8 cellular contexts compared by ENCODE assay signal in the genomic region with DNA sequence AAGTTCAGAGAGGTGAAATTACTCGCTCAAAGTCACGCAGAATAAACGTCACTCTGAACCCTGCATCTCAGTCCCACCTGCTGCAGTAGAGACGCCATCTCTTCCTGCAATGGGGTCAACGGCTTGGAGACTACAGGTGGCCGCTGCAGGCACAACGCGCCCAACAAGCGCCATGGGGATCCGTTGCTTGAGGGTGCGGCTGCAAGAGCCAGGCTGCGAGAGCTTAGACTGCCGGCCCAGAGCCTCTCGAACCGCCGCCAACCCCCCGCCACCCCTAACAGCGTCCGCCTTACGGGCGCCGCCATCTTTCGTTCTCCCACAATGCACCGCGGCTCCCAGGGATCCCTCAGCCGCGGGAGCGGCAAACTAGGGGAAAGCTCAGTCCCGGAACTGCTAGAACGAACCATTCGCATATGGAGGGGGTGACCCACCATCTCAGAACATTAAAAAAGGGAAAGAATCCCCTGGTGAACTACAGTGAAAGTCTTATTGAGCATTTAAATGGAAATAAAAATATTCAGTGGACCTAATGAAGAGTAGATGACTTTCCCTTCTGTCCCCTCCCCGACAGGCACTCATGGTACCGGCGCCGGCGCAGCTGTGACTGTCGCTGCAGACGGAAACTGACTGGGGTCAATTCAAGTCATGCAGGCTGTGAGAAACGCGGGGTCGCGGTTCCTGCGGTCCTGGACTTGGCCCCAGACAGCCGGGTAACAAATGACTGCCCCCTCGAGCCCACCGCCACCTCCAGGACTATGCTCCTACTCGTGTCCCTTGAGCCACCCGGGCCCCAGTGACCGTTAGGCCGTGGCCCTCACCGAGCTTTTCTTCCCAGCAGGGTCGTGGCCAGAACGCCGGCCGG. TPM values are rescaled to one million over a fixed set of nuclear protein-coding genes. Genes with fewer than 3 reads are reported as not detected.
DNase-seq lines count a peak whose midpoint lies in the region; ATAC-seq, FAIRE-seq and TF ChIP-seq lines count a peak whose summit lies in the region.

Gene MRPL46, minus strand, starts transcription at position 316 of the 862 bp plus-strand sequence. Its CDS starts 11 bp downstream, at position 305.
Gene MRPS11, plus strand, starts transcription at position 636 of the 862 bp plus-strand sequence. Its CDS starts 10 bp downstream, at position 646.

- peak; percentile 87 to 96 for TF ChIP-seq POLR2A in H1 (IDR thresholded peaks at IDR 0.05; ENCODE audit: control extremely low read depth in 1 of 2, low read depth in 2 of 2, low read length in 2 of 2)

- H3K23ac ChIP-seq in H1 (ENCODE audit: insufficient read length), result no peak within 1 kb of the TSS
- peak within 1 kb of the TSS in 1 of 2 experiments; percentile 97 for H3K23ac ChIP-seq in mesenchymal stem cell (ENCODE audit: low read length in 2 of 2)

- H3K4me3 ChIP-seq in H1 (ENCODE audit: extremely low read depth in 1 of 4, insufficient read depth in 2 of 4, low read depth in 3 of 4, low read length in 4 of 4), result peak within 1 kb of the TSS; percentile 69 to 98 (median 88)
- peak within 1 kb of the TSS; percentile 84 to 88 for H3K4me3 ChIP-seq in mesenchymal stem cell (ENCODE audit: insufficient read depth in 1 of 2, low read depth in 1 of 2, low read length in 2 of 2)

- TF ChIP-seq EP300 in H1 (IDR thresholded peaks at IDR 0.05; ENCODE audit: borderline replicate concordance in 1 of 2, low read depth in 2 of 2, low read length in 2 of 2), result peak in 1 of 2 experiments; percentile 100; a peak in 2 of 3 replicates

- H3K9ac ChIP-seq in H1 (replicated peaks in 1 of 4; ENCODE audit: extremely low read depth in 1 of 4, low read depth in 3 of 4, low read length in 3 of 4) (peak within 1 kb of the TSS; percentile 66 to 96 (median 92)), mesenchymal stem cell (ENCODE audit: low read length) (peak within 1 kb of the TSS; percentile 99)

- peak within 1 kb of the TSS; percentile 94 for H2BK5ac ChIP-seq in H1 (ENCODE audit: low read depth, low read length)
- no peak within 1 kb of the TSS for H2BK5ac ChIP-seq in mesenchymal stem cell (ENCODE audit: low read depth, low read length, poor library complexity, severe bottlenecking)

- no peak for FAIRE-seq in H1 (lab: Jason Lieb, UNC)

- H3K36me3 ChIP-seq in H1 (ENCODE audit: control insufficient read depth in 2 of 4, insufficient read depth in 4 of 4, low read length in 3 of 4), result peaks cover 0 to 31% (median 17%) of the 10 kb centered on the region in 4 experiments; a peak in 7 of 8 replicates
- H3K36me3 ChIP-seq in mesenchymal stem cell (ENCODE audit: control insufficient read depth in 1 of 2, insufficient read depth in 2 of 2, low read depth in 1 of 2, low read length in 2 of 2), result peaks cover 6 to 53% of the 10 kb centered on the region in 2 experiments

- CTCF ChIA-PET in H1 (lab: Charles Lee; ENCODE audit: partially characterized antibody), result interaction anchor here (0.7 to 3.8 kb wide), 23 partner anchors 8 to 362 kb away, joined by 3 to 25 read pairs (median 3); partner anchors contain the start of gene ISG20

- H3K27ac ChIP-seq in H1 (ENCODE audit: low read depth, low read length) (peak within 1 kb of the TSS; percentile 95), mesenchymal stem cell (ENCODE audit: low read length, poor library complexity, severe bottlenecking) (peak within 1 kb of the TSS; percentile 39)

- 1% methylated on average over 55 of the region's 55 CpGs; no CpG with 5 or more reads in 1 of the 2 experiments for WGBS in H1 (ENCODE audit: extremely low coverage in 1 of 2, insufficient coverage in 1 of 2, insufficient read length in 1 of 2, insufficient replicate concordance in 2 of 2, low coverage in 1 of 2, low lambda C conversion rate in 2 of 2, missing lambda C conversion rate in 1 of 2), 2 experiments
- under 1% methylated on average over 55 of the region's 55 CpGs for WGBS in mesenchymal stem cell

- peak; percentile 75 for ATAC-seq in GM21367 (IDR thresholded peaks at IDR 0.05; ENCODE audit: unreplicated experiment)

- H3K18ac ChIP-seq in H1 (ENCODE audit: extremely low read depth, low read length) (peak within 1 kb of the TSS; percentile 90), mesenchymal stem cell (ENCODE audit: low read depth in 1 of 2, low read length in 2 of 2) (peak within 1 kb of the TSS; percentile 86 to 97)

- H4K20me1 ChIP-seq in H1 (replicated peaks in 1 of 2; ENCODE audit: control insufficient read depth in 1 of 2, insufficient read depth in 2 of 2, low read length in 2 of 2), result peaks cover 0 to 8% of the 10 kb centered on the region in 2 experiments

- peak within 1 kb of the TSS; percentile 24 for H3K56ac ChIP-seq in H1 (replicated peaks; ENCODE audit: insufficient read length, low read depth, low read length)

- H3K14ac ChIP-seq in H1 (ENCODE audit: insufficient read length), result no peak within 1 kb of the TSS
- peak within 1 kb of the TSS in 1 of 2 experiments; percentile 98 for H3K14ac ChIP-seq in mesenchymal stem cell (ENCODE audit: low read length in 2 of 2)

- no peak within 1 kb of the TSS for H2BK15ac ChIP-seq in H1 (ENCODE audit: low read length)
- no peak within 1 kb of the TSS for H2BK15ac ChIP-seq in mesenchymal stem cell (ENCODE audit: low read depth, poor library complexity, severe bottlenecking)

- no peak for TF ChIP-seq RAD21 in H1 (IDR thresholded peaks at IDR 0.05 in 1 of 2, conservative IDR thresholded peaks at IDR 0.05 in 1 of 2; ENCODE audit: low read depth in 2 of 2, low read length in 2 of 2)

- H2AK5ac ChIP-seq in H1 (ENCODE audit: low read depth, low read length) (no peak within 1 kb of the TSS), mesenchymal stem cell (ENCODE audit: low read length, severe bottlenecking) (no peak within 1 kb of the TSS)

- no peak within 1 kb of the TSS for H2BK120ac ChIP-seq in H1 (replicated peaks; ENCODE audit: low read depth, low read length)
- H2BK120ac ChIP-seq in mesenchymal stem cell (ENCODE audit: low read depth, low read length), result peak within 1 kb of the TSS; percentile 49

- POLR2A ChIA-PET in H1 (lab: Charles Lee; ENCODE audit: partially characterized antibody), result interaction anchor here (0.9 to 2.5 kb wide), 15 partner anchors 9 to 221 kb away, joined by 3 to 25 read pairs (median 4); partner anchors contain the start of gene AEN

- H3K79me2 ChIP-seq in H1 (ENCODE audit: control insufficient read depth in 1 of 2, insufficient read depth in 2 of 2, low read length in 2 of 2), result peaks cover 0 to 26% of the 10 kb centered on the region in 2 experiments; a peak in 3 of 4 replicates

- H3K4ac ChIP-seq in H1 (replicated peaks; ENCODE audit: insufficient read length, low read depth, low read length) (peak within 1 kb of the TSS; percentile 58), mesenchymal stem cell (ENCODE audit: low read depth in 1 of 2, low read length in 2 of 2) (peak within 1 kb of the TSS; percentile 70 to 98)

- H3K4me1 ChIP-seq in H1 (replicated peaks in 1 of 4; ENCODE audit: control insufficient read depth in 3 of 4, insufficient read depth in 4 of 4, low read length in 3 of 4), result no peaks in the 10 kb centered on the region; a peak in 1 of 7 replicates
- H3K4me1 ChIP-seq in mesenchymal stem cell (ENCODE audit: control insufficient read depth, insufficient read depth, low read depth, low read length), result peaks cover 4% of the 10 kb centered on the region

- peak within 1 kb of the TSS; percentile 91 to 95 for H3K4me2 ChIP-seq in H1 (ENCODE audit: insufficient read depth in 1 of 2, low read depth in 2 of 2, low read length in 2 of 2)
- peak within 1 kb of the TSS; percentile 89 for H3K4me2 ChIP-seq in mesenchymal stem cell (ENCODE audit: low read length, poor library complexity, severe bottlenecking)

- no peaks in the 10 kb centered on the region for H3K9me3 ChIP-seq in H1 (ENCODE audit: insufficient read depth in 2 of 2, low read depth in 1 of 2, low read length in 1 of 2)
- H3K9me3 ChIP-seq in mesenchymal stem cell (ENCODE audit: control insufficient read depth, low read length), result no peaks in the 10 kb centered on the region

- TF ChIP-seq CTCF in H1 (IDR thresholded peaks at IDR 0.05; ENCODE audit: control extremely low read depth in 1 of 3, insufficient read depth in 1 of 3, low read depth in 1 of 3, low read length in 3 of 3), result no peak

- H3K79me1 ChIP-seq in H1 (ENCODE audit: low read depth, low read length), result 0 out of 2 replicates have a peak, but pooled peaks cover 5% of the 10 kb centered on the region
- H3K79me1 ChIP-seq in mesenchymal stem cell (replicated peaks; ENCODE audit: low read length, poor library complexity, severe bottlenecking), result peaks cover 45% of the 10 kb centered on the region

- H3K27me3 ChIP-seq in H1 (replicated peaks in 1 of 4; ENCODE audit: control insufficient read depth in 3 of 4, extremely low read depth in 1 of 4, insufficient read depth in 3 of 4, low read length in 3 of 4) (no peaks in the 10 kb centered on the region), mesenchymal stem cell (ENCODE audit: control insufficient read depth in 1 of 2, insufficient read depth in 1 of 2, low read length in 2 of 2) (no peaks in the 10 kb centered on the region)

- peak within 1 kb of the TSS; percentile 79 for H4K91ac ChIP-seq in H1 (replicated peaks; ENCODE audit: insufficient read length, low read length)
- H4K91ac ChIP-seq in mesenchymal stem cell (ENCODE audit: low read length), result peak within 1 kb of the TSS; percentile 71

- H3K23me2 ChIP-seq in H1 (ENCODE audit: low read depth, low read length), result peaks cover 7% of the 10 kb centered on the region

- peak within 1 kb of the TSS; percentile 97 for H4K5ac ChIP-seq in H1 (ENCODE audit: insufficient read length, low read depth, low read length)

- peak; percentile 90 for DNase-seq in COR-L47 (lab: John Stamatoyannopoulos, UW)
- DNase-seq in HT1080 (ENCODE audit: low read depth), result peak; percentile 82
- DNase-seq in NOMO-1 treated with dmso at 0.1 percent for 144 hours (lab: John Stamatoyannopoulos, UW; ENCODE audit: unreplicated experiment), result peak; percentile 82
- DNase-seq in activated CD8-positive, alpha-beta memory T cell treated with anti-CD3 and anti-CD28 coated beads for 48 hours (ENCODE audit: low read depth in 2 of 3, low spot score in 2 of 3), result peak; percentile 73 to 79 (median 76)
- peak in 1 of 2 experiments; percentile 95 for DNase-seq in H1 (ENCODE audit: low read depth in 1 of 2, low spot score in 2 of 2)
- peak; percentile 91 for DNase-seq in mesenchymal stem cell
- DNase-seq in stimulated activated CD8-positive, alpha-beta memory T cell treated with anti-CD3 and anti-CD28 coated beads, Interleukin-12 subunit alpha, Interleukin-12 subunit beta, amount 100 ng/mL, for 4 hours (ENCODE audit: low read depth), result peak; percentile 77

- H4K8ac ChIP-seq in H1 (ENCODE audit: extremely low read depth, insufficient read depth, low read length) (peak within 1 kb of the TSS; percentile 100; the same call in 1 of the 2 replicates), mesenchymal stem cell (ENCODE audit: low read length) (peak within 1 kb of the TSS; percentile 97)

- H2AFZ ChIP-seq in H1 (ENCODE audit: low read length), result peak within 1 kb of the TSS; percentile 100
- H2AFZ ChIP-seq in mesenchymal stem cell (ENCODE audit: low read depth, low read length), result peak within 1 kb of the TSS; percentile 98

- H2BK20ac ChIP-seq in H1 (ENCODE audit: low read length), result no peak within 1 kb of the TSS

- H2BK12ac ChIP-seq in H1 (ENCODE audit: low read depth, low read length) (peak within 1 kb of the TSS; percentile 62), mesenchymal stem cell (ENCODE audit: low read length in 2 of 2) (peak within 1 kb of the TSS in 1 of 2 experiments; percentile 47)

RNA-seq across cellular contexts. Expression of gene MRPL46, which starts in this region (rescaled TPM):
- 65.1 and 65.6 TPM in 2 replicates for total RNA-seq in HT1080 (2014; rRNA removed; shearing (Covaris generic))
- 37.9 and 43.4 TPM in 2 replicates for polyA plus RNA-seq in HT1080 (2015; cell fraction: cytosol; rRNA removed)
- polyA plus RNA-seq in HT1080 (2015; cell fraction: nucleus; rRNA removed), result 34.0 and 47.0 TPM in 2 replicates
- total RNA-seq in H1 (2021; fragmentation: NEBNext Ultra II Directional; extraction: Animal tissue kit (Norgen Biotek cat#: 25700)), result 24.4 and 24.5 TPM in 2 replicates
- polyA plus RNA-seq in H1 (2011; rRNA removed), result 17.2 and 18.3 TPM in 2 replicates
- polyA plus RNA-seq in H1 (2011; cell fraction: cytosol; rRNA removed), result 28.7 TPM
- 15.3 TPM for polyA plus RNA-seq in H1 (2011; cell fraction: nucleus; rRNA removed)
- 19.5 to 27.0 TPM (median 26.7 TPM) in 4 replicates for polyA plus RNA-seq in H1 (2012, experiment 1 of 2)
- 14.4 TPM for polyA plus RNA-seq in H1 (2012, experiment 2 of 2)
- 27.0 TPM for polyA plus RNA-seq in H1 (2013, experiment 1 of 2)
- polyA plus RNA-seq in H1 (2013, experiment 2 of 2), result 27.8 TPM
- 11.5 and 13.1 TPM in 2 replicates for polyA minus RNA-seq in H1 (2011; rRNA and poly(A)+ RNA removed)
- 9.5 TPM for polyA minus RNA-seq in H1 (2011; cell fraction: cytosol; rRNA and poly(A)+ RNA removed)
- 25.5 TPM for polyA minus RNA-seq in H1 (2011; cell fraction: nucleus; rRNA and poly(A)+ RNA removed)
- polyA plus RNA-seq in mesenchymal stem cell (2013, experiment 1 of 2), result 21.1 TPM
- 20.9 TPM for polyA plus RNA-seq in mesenchymal stem cell (2013, experiment 2 of 2)

RNA-seq across cellular contexts. Expression of gene MRPS11, which starts in this region (rescaled TPM):
- 88.6 and 94.7 TPM in 2 replicates for total RNA-seq in HT1080 (2014; rRNA removed; shearing (Covaris generic))
- polyA plus RNA-seq in HT1080 (2015; cell fraction: cytosol; rRNA removed), result 36.2 and 38.1 TPM in 2 replicates
- polyA plus RNA-seq in HT1080 (2015; cell fraction: nucleus; rRNA removed), result 23.2 and 33.3 TPM in 2 replicates
- 41.4 and 50.4 TPM in 2 replicates for total RNA-seq in H1 (2021; fragmentation: NEBNext Ultra II Directional; extraction: Animal tissue kit (Norgen Biotek cat#: 25700))
- 57.6 and 59.2 TPM in 2 replicates for polyA plus RNA-seq in H1 (2011; rRNA removed)
- polyA plus RNA-seq in H1 (2011; cell fraction: cytosol; rRNA removed), result 61.2 TPM
- 55.9 TPM for polyA plus RNA-seq in H1 (2011; cell fraction: nucleus; rRNA removed)
- polyA plus RNA-seq in H1 (2012, experiment 1 of 2), result 39.5 to 60.0 TPM (median 55.8 TPM) in 4 replicates
- polyA plus RNA-seq in H1 (2012, experiment 2 of 2), result 62.0 TPM
- polyA plus RNA-seq in H1 (2013, experiment 1 of 2), result 44.2 TPM
- 45.2 TPM for polyA plus RNA-seq in H1 (2013, experiment 2 of 2)
- polyA minus RNA-seq in H1 (2011; rRNA and poly(A)+ RNA removed), result 16.6 and 24.2 TPM in 2 replicates
- 24.1 TPM for polyA minus RNA-seq in H1 (2011; cell fraction: cytosol; rRNA and poly(A)+ RNA removed)
- polyA minus RNA-seq in H1 (2011; cell fraction: nucleus; rRNA and poly(A)+ RNA removed), result 33.1 TPM
- polyA plus RNA-seq in mesenchymal stem cell (2013, experiment 1 of 2), result 59.6 TPM
- polyA plus RNA-seq in mesenchymal stem cell (2013, experiment 2 of 2), result 63.0 TPM
